ENCODE assay signal across 9 cellular contexts in genomic region chr12:121888083-121888477, GRCh38. TPM values are rescaled to one million over a fixed set of nuclear protein-coding genes. Genes with fewer than 3 reads are reported as not detected.
A peak's percentile ranks its signal among the peaks of the same experiment; 100 is the strongest.
DNase-seq lines count a peak whose midpoint lies in the region; ATAC-seq and TF ChIP-seq lines count a peak whose summit lies in the region.
"Had no signal": no experiment of that assay in that cellular context is flagged by ENCODE, and none has a peak within 500 bp of the region (broad histone marks: within the 10 kb centered on the region; RNA-seq: fewer than 3 reads in every experiment).

No MANE protein-coding gene starts in this region.

- no peaks in the 10 kb centered on the region for H3K9me3 ChIP-seq in DND-41 (ENCODE audit: insufficient read depth, low read length, severe bottlenecking)
- H3K9me3 ChIP-seq in SJCRH30 (replicated peaks): no peaks in the 10 kb centered on the region
- H3K9me3 ChIP-seq in esophagus muscularis mucosa: no peaks in the 10 kb centered on the region

- H3K27me3 ChIP-seq in DND-41 (ENCODE audit: insufficient read depth, low read length, poor library complexity) (no peaks in the 10 kb centered on the region), SJCRH30 (no peaks in the 10 kb centered on the region; the same call in 1 of the 2 replicates), esophagus muscularis mucosa (peaks cover 0 to 8% (median 0%) of the 10 kb centered on the region in 4 donors)

- peaks cover 41% of the 10 kb centered on the region for H3K79me2 ChIP-seq in DND-41 (ENCODE audit: insufficient read depth, low read length)

- TF ChIP-seq POLR2A in esophagus muscularis mucosa (IDR thresholded peaks at IDR 0.05; ENCODE audit: low read depth): no peak

- peaks cover 2% of the 10 kb centered on the region; the same call in 1 of the 2 replicates for H4K20me1 ChIP-seq in DND-41 (ENCODE audit: insufficient read depth, low read length)

- peaks cover 34% of the 10 kb centered on the region for H3K4me1 ChIP-seq in DND-41 (ENCODE audit: insufficient read depth, low read length)
- H3K4me1 ChIP-seq in SJCRH30: peaks cover 4% of the 10 kb centered on the region; the same call in 1 of the 2 replicates
- H3K4me1 ChIP-seq in esophagus muscularis mucosa: peaks cover 19 to 33% (median 26%) of the 10 kb centered on the region in 4 donors

- peak overlapping the region; percentile 79 for H3K9ac ChIP-seq in DND-41 (ENCODE audit: low read depth, low read length)

- TF ChIP-seq CTCF in DND-41 (IDR thresholded peaks at IDR 0.05; ENCODE audit: borderline replicate concordance, extremely low read depth, low read length, poor library complexity, severe bottlenecking): no peak
- no peak for TF ChIP-seq CTCF in esophagus muscularis mucosa (IDR thresholded peaks at IDR 0.05)

- H3K27ac ChIP-seq in DND-41 (ENCODE audit: low read length): peak overlapping the region; percentile 75
- H3K27ac ChIP-seq in SJCRH30: peak overlapping the region; percentile 2; the same call in 1 of the 2 replicates
- H3K27ac ChIP-seq in esophagus muscularis mucosa (replicated peaks in 1 of 4): peak overlapping the region; percentile 88 to 99 (median 92)

- H3K36me3 ChIP-seq in DND-41 (ENCODE audit: insufficient read depth, low read length) (peaks cover 2% of the 10 kb centered on the region; the same call in 1 of the 2 replicates), SJCRH30 (no peaks in the 10 kb centered on the region), esophagus muscularis mucosa (peaks cover 0 to 25% (median 8%) of the 10 kb centered on the region in 4 donors)

- 58% methylated on average over 6 of the region's 6 CpGs for WGBS in esophagus muscularis mucosa

- TF ChIP-seq EP300 in esophagus muscularis mucosa (IDR thresholded peaks at IDR 0.05): no peak

- peak overlapping the region; percentile 60 to 80 for H3K4me3 ChIP-seq in DND-41 (ENCODE audit: low read depth in 1 of 2, low read length in 2 of 2)
- peak overlapping the region; percentile 75 for H3K4me3 ChIP-seq in SJCRH30
- peak overlapping the region; percentile 65 to 98 (median 70) for H3K4me3 ChIP-seq in esophagus muscularis mucosa

- peak overlapping the region; percentile 84 for H3K4me2 ChIP-seq in DND-41 (ENCODE audit: insufficient read depth, low read length)

- intact Hi-C loops in esophagus muscularis mucosa (cut with DNase I): loop anchor here (2.0 kb wide), 2 partner anchors 49 to 75 kb away; no protein-coding TSS in a partner anchor

- no peak for DNase-seq in DND-41
- no peak for DNase-seq in SJCRH30
- no peak for DNase-seq in esophagus muscularis mucosa (ENCODE audit: extremely low spot score)
- DNase-seq in pons (ENCODE audit: low spot score): peak; percentile 1
- DNase-seq in hepatic stellate cell (ENCODE audit: low spot score): no peak
- no peak for DNase-seq in ecto neural progenitor cell (ENCODE audit: low spot score)
- no peak for DNase-seq in DMS 273 (lab: John Stamatoyannopoulos, UW; ENCODE audit: unreplicated experiment)

- no peak for ATAC-seq in DND-41 (ENCODE audit: insufficient read depth, low read depth)
- ATAC-seq in GM19452 (IDR thresholded peaks at IDR 0.05; ENCODE audit: unreplicated experiment): no peak

- peak overlapping the region; percentile 85 for H2AFZ ChIP-seq in DND-41 (ENCODE audit: low read depth, low read length)

RNA-seq across cellular contexts. Expression of gene PSMD9, which starts 0.5 kb away (rescaled TPM):
- total RNA-seq in SJCRH30 (2014; rRNA removed; shearing (Covaris generic)): 28.9 and 32.3 TPM in 2 replicates
- total RNA-seq in esophagus muscularis mucosa: 10 to 100 TPM; 22.4 to 63.7 (median 44.4) TPM

RNA-seq across cellular contexts. Expression of gene HPD, which starts 29.4 kb away (rescaled TPM):
- not detected in 2 replicates for total RNA-seq in SJCRH30 (2014; rRNA removed; shearing (Covaris generic))
- total RNA-seq in esophagus muscularis mucosa: 1 to 10 TPM in 2 of 4 donors, under 1 TPM in 2; 0.65 to 3.3 (median 1.3) TPM
- total RNA-seq: T-helper 1 cell treated with Interleukin-12 subunit alpha and Interleukin-12 subunit beta and Interleukin-4 antibody, amounts not matched to agents 30 ng/mL and 1 ng/mL, for 36 hours had no signal

RNA-seq across cellular contexts. Expression of gene CFAP251, which starts 30.3 kb away (rescaled TPM):
- total RNA-seq in SJCRH30 (2014; rRNA removed; shearing (Covaris generic)): 0.41 and 0.45 TPM in 2 replicates
- 1 to 10 TPM in 1 of 4 donors, under 1 TPM in 3; 0.66 to 1.9 (median 0.87) TPM for total RNA-seq in esophagus muscularis mucosa

Comparison
In these comparisons a context has a peak if more than half of its experiments do, and no peak if none do; other contexts are left out.
1. H3K27ac ChIP-seq: peak in every context shown above with its lines; median percentile 92 in esophagus muscularis mucosa; 75 in DND-41; 2 in SJCRH30.